1 cellular context compared by ENCODE assay signal in genomic region chr21:34994646-34995631, GRCh38.
A peak's percentile ranks its signal among the peaks of the same experiment; 100 is the strongest.
TF ChIP-seq lines count a peak whose summit lies in the region.

No MANE protein-coding gene starts in this region.

TF ChIP-seq in K562, 482 proteins besides CTCF, POLR2A, EP300 and RAD21 (continued from another document and continues in another):
- TF ChIP-seq WHSC1 (IDR thresholded peaks at IDR 0.05; ENCODE audit: low read length) (peak; percentile 41), TARDBP (IDR thresholded peaks at IDR 0.05) (no peak), GABPB2 (CRISPR knock-in tag; conservative IDR thresholded peaks at IDR 0.05) (no peak), PRMT5 (CRISPR knock-in tag; IDR thresholded peaks at IDR 0.05) (no peak), PRPF4 (IDR thresholded peaks at IDR 0.05; ENCODE audit: insufficient read depth, low read depth, low read length, poor library complexity, severe bottlenecking) (no peak), NRF1 (conservative IDR thresholded peaks at IDR 0.05 in 1 of 2, IDR thresholded peaks at IDR 0.05 in 1 of 2) (no peak), PHF20 (IDR thresholded peaks at IDR 0.05; ENCODE audit: partially characterized antibody) (no peak), ZNF583 (CRISPR knock-in tag; IDR thresholded peaks at IDR 0.05) (peak; percentile 64; the same call in 1 of the 2 replicates), TBL1XR1 (IDR thresholded peaks at IDR 0.05; ENCODE audit: low read length in 2 of 2) (no peak), CREM (IDR thresholded peaks at IDR 0.05; ENCODE audit: low read depth) (no peak), TCF7L2 (IDR thresholded peaks at IDR 0.05; ENCODE audit: low read depth, low read length) (no peak), BACH1 (tag; IDR thresholded peaks at IDR 0.05) (no peak), U2AF1 (optimal IDR thresholded peaks at IDR 0.05; ENCODE audit: low read depth, low read length) (no peak), SIRT6 (IDR thresholded peaks at IDR 0.05; ENCODE audit: low read depth, low read length) (no peak), POLR3A (IDR thresholded peaks at IDR 0.05; ENCODE audit: borderline replicate concordance, extremely low read depth, insufficient read depth, insufficient read length) (no peak), CTBP1 (IDR thresholded peaks at IDR 0.05; ENCODE audit: borderline replicate concordance) (no peak), PURB (CRISPR knock-in tag; IDR thresholded peaks at IDR 0.05; ENCODE audit: low read depth) (no peak), ATF4 (CRISPR knock-in tag; IDR thresholded peaks at IDR 0.05) (peak; percentile 46; the same call in 1 of the 2 replicates), UBTF (IDR thresholded peaks at IDR 0.05; ENCODE audit: borderline replicate concordance in 1 of 2, low read depth in 2 of 2, low read length in 2 of 2) (no peak), SMARCA5 (IDR thresholded peaks at IDR 0.05) (no peak), RBM39 (optimal IDR thresholded peaks at IDR 0.05; ENCODE audit: low read depth, low read length) (no peak), NCOA1 (IDR thresholded peaks at IDR 0.05; ENCODE audit: low read depth) (no peak), ZNF165 (CRISPR knock-in tag; IDR thresholded peaks at IDR 0.05; ENCODE audit: borderline replicate concordance) (0 out of 2 replicates have a peak, but pooled peaks have one; percentile 30), ZFP36 (IDR thresholded peaks at IDR 0.05; ENCODE audit: low read depth, low read length, partially characterized antibody) (no peak), GATAD2A (IDR thresholded peaks at IDR 0.05) (no peak), ZNF699 (CRISPR knock-in tag; IDR thresholded peaks at IDR 0.05; ENCODE audit: insufficient replicate concordance) (no peak), HDAC8 (tag; IDR thresholded peaks at IDR 0.05) (no peak)
- TF ChIP-seq, protein P1, sequence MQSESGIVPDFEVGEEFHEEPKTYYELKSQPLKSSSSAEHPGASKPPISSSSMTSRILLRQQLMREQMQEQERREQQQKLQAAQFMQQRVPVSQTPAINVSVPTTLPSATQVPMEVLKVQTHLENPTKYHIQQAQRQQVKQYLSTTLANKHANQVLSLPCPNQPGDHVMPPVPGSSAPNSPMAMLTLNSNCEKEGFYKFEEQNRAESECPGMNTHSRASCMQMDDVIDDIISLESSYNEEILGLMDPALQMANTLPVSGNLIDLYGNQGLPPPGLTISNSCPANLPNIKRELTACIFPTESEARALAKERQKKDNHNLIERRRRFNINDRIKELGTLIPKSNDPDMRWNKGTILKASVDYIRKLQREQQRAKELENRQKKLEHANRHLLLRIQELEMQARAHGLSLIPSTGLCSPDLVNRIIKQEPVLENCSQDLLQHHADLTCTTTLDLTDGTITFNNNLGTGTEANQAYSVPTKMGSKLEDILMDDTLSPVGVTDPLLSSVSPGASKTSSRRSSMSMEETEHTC (IDR thresholded peaks at IDR 0.05) = no peak
- TF ChIP-seq, protein P2, sequence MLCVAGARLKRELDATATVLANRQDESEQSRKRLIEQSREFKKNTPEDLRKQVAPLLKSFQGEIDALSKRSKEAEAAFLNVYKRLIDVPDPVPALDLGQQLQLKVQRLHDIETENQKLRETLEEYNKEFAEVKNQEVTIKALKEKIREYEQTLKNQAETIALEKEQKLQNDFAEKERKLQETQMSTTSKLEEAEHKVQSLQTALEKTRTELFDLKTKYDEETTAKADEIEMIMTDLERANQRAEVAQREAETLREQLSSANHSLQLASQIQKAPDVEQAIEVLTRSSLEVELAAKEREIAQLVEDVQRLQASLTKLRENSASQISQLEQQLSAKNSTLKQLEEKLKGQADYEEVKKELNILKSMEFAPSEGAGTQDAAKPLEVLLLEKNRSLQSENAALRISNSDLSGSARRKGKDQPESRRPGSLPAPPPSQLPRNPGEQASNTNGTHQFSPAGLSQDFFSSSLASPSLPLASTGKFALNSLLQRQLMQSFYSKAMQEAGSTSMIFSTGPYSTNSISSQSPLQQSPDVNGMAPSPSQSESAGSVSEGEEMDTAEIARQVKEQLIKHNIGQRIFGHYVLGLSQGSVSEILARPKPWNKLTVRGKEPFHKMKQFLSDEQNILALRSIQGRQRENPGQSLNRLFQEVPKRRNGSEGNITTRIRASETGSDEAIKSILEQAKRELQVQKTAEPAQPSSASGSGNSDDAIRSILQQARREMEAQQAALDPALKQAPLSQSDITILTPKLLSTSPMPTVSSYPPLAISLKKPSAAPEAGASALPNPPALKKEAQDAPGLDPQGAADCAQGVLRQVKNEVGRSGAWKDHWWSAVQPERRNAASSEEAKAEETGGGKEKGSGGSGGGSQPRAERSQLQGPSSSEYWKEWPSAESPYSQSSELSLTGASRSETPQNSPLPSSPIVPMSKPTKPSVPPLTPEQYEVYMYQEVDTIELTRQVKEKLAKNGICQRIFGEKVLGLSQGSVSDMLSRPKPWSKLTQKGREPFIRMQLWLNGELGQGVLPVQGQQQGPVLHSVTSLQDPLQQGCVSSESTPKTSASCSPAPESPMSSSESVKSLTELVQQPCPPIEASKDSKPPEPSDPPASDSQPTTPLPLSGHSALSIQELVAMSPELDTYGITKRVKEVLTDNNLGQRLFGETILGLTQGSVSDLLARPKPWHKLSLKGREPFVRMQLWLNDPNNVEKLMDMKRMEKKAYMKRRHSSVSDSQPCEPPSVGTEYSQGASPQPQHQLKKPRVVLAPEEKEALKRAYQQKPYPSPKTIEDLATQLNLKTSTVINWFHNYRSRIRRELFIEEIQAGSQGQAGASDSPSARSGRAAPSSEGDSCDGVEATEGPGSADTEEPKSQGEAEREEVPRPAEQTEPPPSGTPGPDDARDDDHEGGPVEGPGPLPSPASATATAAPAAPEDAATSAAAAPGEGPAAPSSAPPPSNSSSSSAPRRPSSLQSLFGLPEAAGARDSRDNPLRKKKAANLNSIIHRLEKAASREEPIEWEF (CRISPR knock-in tag; IDR thresholded peaks at IDR 0.05) = 0 out of 2 replicates have a peak, but pooled peaks have one; percentile 15
- TF ChIP-seq, protein P3, sequence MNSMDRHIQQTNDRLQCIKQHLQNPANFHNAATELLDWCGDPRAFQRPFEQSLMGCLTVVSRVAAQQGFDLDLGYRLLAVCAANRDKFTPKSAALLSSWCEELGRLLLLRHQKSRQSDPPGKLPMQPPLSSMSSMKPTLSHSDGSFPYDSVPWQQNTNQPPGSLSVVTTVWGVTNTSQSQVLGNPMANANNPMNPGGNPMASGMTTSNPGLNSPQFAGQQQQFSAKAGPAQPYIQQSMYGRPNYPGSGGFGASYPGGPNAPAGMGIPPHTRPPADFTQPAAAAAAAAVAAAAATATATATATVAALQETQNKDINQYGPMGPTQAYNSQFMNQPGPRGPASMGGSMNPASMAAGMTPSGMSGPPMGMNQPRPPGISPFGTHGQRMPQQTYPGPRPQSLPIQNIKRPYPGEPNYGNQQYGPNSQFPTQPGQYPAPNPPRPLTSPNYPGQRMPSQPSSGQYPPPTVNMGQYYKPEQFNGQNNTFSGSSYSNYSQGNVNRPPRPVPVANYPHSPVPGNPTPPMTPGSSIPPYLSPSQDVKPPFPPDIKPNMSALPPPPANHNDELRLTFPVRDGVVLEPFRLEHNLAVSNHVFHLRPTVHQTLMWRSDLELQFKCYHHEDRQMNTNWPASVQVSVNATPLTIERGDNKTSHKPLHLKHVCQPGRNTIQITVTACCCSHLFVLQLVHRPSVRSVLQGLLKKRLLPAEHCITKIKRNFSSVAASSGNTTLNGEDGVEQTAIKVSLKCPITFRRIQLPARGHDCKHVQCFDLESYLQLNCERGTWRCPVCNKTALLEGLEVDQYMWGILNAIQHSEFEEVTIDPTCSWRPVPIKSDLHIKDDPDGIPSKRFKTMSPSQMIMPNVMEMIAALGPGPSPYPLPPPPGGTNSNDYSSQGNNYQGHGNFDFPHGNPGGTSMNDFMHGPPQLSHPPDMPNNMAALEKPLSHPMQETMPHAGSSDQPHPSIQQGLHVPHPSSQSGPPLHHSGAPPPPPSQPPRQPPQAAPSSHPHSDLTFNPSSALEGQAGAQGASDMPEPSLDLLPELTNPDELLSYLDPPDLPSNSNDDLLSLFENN (IDR thresholded peaks at IDR 0.05; ENCODE audit: low read depth in 2 of 2, low read length in 2 of 2) = no peak
- TF ChIP-seq, protein P4, sequence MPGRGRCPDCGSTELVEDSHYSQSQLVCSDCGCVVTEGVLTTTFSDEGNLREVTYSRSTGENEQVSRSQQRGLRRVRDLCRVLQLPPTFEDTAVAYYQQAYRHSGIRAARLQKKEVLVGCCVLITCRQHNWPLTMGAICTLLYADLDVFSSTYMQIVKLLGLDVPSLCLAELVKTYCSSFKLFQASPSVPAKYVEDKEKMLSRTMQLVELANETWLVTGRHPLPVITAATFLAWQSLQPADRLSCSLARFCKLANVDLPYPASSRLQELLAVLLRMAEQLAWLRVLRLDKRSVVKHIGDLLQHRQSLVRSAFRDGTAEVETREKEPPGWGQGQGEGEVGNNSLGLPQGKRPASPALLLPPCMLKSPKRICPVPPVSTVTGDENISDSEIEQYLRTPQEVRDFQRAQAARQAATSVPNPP (IDR thresholded peaks at IDR 0.05; ENCODE audit: borderline replicate concordance, insufficient read depth, insufficient read length) = no peak
- TF ChIP-seq, protein P5, sequence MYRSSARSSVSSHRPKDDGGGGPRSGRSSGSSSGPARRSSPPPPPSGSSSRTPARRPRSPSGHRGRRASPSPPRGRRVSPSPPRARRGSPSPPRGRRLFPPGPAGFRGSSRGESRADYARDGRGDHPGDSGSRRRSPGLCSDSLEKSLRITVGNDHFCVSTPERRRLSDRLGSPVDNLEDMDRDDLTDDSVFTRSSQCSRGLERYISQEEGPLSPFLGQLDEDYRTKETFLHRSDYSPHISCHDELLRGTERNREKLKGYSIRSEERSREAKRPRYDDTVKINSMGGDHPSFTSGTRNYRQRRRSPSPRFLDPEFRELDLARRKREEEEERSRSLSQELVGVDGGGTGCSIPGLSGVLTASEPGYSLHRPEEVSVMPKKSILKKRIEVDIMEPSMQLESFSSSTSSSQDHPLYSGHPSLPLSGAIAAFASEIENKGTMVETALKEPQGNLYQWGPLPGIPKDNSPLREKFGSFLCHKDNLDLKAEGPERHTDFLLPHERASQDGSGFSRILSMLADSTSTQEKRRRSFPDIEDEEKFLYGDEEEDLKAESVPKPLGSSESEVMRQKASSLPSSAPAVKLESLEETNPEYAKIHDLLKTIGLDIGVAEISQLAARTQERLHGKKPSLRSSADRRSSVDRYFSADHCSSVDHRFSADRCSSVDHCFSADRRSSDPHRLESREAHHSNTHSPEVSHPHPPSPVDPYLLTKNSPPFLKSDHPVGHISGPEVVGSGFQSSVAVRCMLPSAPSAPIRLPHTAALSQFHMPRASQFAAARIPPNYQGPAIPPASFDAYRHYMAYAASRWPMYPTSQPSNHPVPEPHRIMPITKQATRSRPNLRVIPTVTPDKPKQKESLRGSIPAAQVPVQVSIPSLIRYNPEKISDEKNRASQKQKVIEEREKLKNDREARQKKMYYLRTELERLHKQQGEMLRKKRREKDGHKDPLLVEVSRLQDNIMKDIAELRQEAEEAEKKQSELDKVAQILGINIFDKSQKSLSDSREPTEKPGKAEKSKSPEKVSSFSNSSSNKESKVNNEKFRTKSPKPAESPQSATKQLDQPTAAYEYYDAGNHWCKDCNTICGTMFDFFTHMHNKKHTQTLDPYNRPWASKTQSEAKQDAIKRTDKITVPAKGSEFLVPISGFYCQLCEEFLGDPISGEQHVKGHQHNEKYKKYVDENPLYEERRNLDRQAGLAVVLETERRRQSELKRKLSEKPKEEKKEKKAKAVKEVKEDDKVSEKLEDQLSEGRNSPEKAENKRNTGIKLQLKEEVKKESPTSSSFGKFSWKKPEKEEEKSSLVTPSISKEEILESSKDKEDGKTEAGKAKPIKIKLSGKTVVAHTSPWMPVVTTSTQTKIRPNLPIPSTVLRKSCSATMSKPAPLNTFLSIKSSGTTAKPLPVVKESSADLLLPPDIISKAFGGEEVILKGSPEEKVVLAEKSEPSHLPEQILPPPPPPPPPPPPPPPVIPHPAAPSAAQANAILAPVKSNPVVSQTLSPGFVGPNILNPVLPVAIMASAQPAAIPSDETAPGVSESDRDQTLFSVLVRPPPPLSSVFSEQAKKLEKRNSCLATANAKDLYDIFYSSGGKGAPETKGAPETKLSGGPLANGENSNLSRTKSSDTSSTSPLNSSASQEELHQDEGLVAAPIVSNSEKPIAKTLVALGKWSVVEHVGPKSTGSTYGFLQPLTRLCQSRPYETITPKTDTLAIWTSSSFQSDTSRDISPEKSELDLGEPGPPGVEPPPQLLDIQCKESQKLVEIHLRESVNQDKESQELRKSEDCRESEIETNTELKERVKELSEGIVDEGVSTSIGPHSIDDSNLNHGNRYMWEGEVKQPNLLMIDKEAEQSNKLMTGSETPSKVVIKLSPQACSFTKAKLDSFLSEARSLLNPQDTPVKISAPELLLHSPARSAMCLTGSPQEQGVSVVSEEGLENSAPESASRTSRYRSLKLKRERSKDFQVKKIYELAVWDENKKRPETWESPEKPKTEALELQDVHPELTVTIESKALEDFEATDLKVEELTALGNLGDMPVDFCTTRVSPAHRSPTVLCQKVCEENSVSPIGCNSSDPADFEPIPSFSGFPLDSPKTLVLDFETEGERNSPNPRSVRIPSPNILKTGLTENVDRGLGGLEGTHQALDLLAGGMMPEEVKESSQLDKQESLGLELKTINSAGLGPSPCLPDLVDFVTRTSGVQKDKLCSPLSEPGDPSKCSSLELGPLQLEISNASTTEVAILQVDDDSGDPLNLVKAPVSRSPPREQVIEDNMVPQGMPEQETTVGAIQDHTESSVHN (IDR thresholded peaks at IDR 0.05; ENCODE audit: borderline replicate concordance in 1 of 2, low read depth in 1 of 2) = no peak
